Comparison of ENCODE assay signal across 15 cellular contexts in genomic region chr4:6692379-6692778, GRCh38. TPM values are rescaled to one million over a fixed set of nuclear protein-coding genes. Genes with fewer than 3 reads are reported as not detected.
DNase-seq lines count a peak whose midpoint lies in the region; ATAC-seq and TF ChIP-seq lines count a peak whose summit lies in the region.
"Had no signal": no experiment of that assay in that cellular context is flagged by ENCODE, and none has a peak within 500 bp of the region (broad histone marks: within the 10 kb centered on the region; RNA-seq: fewer than 3 reads in every experiment).

No MANE protein-coding gene starts in this region.

- no peak overlapping the region for H3K4me2 ChIP-seq in hepatocyte

- H3K9me3 ChIP-seq in hepatocyte (ENCODE audit: low read depth): no peaks in the 10 kb centered on the region
- H3K9me3 ChIP-seq: left ventricle myocardium inferior, thoracic aorta had no signal

- peak overlapping the region; percentile 73 for H3K27ac Mint-ChIP-seq in activated CD8-positive, alpha-beta memory T cell treated with anti-CD3 and anti-CD28 coated beads, Interleukin-2, amount 10 ng/mL, durations not matched to agents 7 days and 5 days
- peak overlapping the region; percentile 94 to 95 for H3K27ac Mint-ChIP-seq in T-cell
- H3K27ac Mint-ChIP-seq in stimulated activated naive B cell treated with anti-CD40 and anti-IgM and Interleukin-4, amounts not matched to agents 10 μg/mL and 1 μg/mL and 100 μg/mL, for 72 hours: peak overlapping the region; percentile 53

- TF ChIP-seq CTCF in hepatocyte (IDR thresholded peaks at IDR 0.05; ENCODE audit: poor library complexity): no peak

- H3K4me3 Mint-ChIP-seq in activated CD8-positive, alpha-beta memory T cell treated with anti-CD3 and anti-CD28 coated beads, Interleukin-2, amount 10 ng/mL, durations not matched to agents 7 days and 5 days: no peak overlapping the region
- peak overlapping the region in 1 of 3 donors; percentile 54 for H3K4me3 Mint-ChIP-seq in T-cell
- H3K4me3 Mint-ChIP-seq in stimulated activated naive B cell treated with anti-CD40 and anti-IgM and Interleukin-4, amounts not matched to agents 10 μg/mL and 1 μg/mL and 100 μg/mL, for 72 hours: no peak overlapping the region
- H3K4me3 Mint-ChIP-seq: activated naive CD4-positive, alpha-beta T cell treated with anti-CD3 and anti-CD28 coated beads, Interleukin-2, amount 50 U/mL, for 24 hours had no signal

- H3K36me3 Mint-ChIP-seq in activated CD8-positive, alpha-beta memory T cell treated with anti-CD3 and anti-CD28 coated beads, Interleukin-2, amount 10 ng/mL, durations not matched to agents 7 days and 5 days: peaks cover 10% of the 10 kb centered on the region
- peaks cover 2% of the 10 kb centered on the region for H3K36me3 Mint-ChIP-seq in T-cell
- peaks cover 7 to 14% of the 10 kb centered on the region in 2 donors for H3K36me3 Mint-ChIP-seq in stimulated activated naive B cell treated with anti-CD40 and anti-IgM and Interleukin-4, amounts not matched to agents 10 μg/mL and 1 μg/mL and 100 μg/mL, for 72 hours
- H3K36me3 Mint-ChIP-seq: activated naive CD4-positive, alpha-beta T cell treated with anti-CD3 and anti-CD28 coated beads, Interleukin-2, amount 50 U/mL, for 24 hours had no signal

- H3K4me3 ChIP-seq in hepatocyte: no peak overlapping the region
- H3K4me3 ChIP-seq: left ventricle myocardium inferior, thoracic aorta had no signal

- H4K20me1 ChIP-seq in hepatocyte (ENCODE audit: insufficient read depth, poor library complexity, severe bottlenecking): no peaks in the 10 kb centered on the region

- POLR2A ChIA-PET in T-cell (lab: Charles Lee): interaction anchor here in 1 of 2 donors (0.8 kb wide), 1 partner anchor 14 kb away, joined by 3 read pairs; no protein-coding TSS in a partner anchor

- WGBS in hepatocyte (ENCODE audit: low lambda C conversion rate, missing lambda C conversion rate): 75% methylated on average over 8 of the region's 8 CpGs

- no peak overlapping the region for H2AFZ ChIP-seq in hepatocyte

- H3K9me2 ChIP-seq in hepatocyte (replicated peaks; ENCODE audit: insufficient read depth): no peaks in the 10 kb centered on the region

- no peak for DNase-seq in activated CD8-positive, alpha-beta memory T cell treated with anti-CD3 and anti-CD28 coated beads, Interleukin-2, amount 10 ng/mL, durations not matched to agents 7 days and 5 days
- no peak for DNase-seq in activated CD8-positive, alpha-beta memory T cell treated with anti-CD3 and anti-CD28 coated beads, Interleukin-2, amount 50 U/mL, for 48 hours
- DNase-seq in T-cell: no peak
- no peak for DNase-seq in hepatocyte (ENCODE audit: low spot score)
- no peak for DNase-seq in stimulated activated naive B cell treated with anti-CD40 and anti-IgM and Interleukin-4, amounts not matched to agents 10 μg/mL and 1 μg/mL and 100 μg/mL, for 72 hours
- no peak for DNase-seq in NCI-H146 (lab: John Stamatoyannopoulos, UW)
- DNase-seq: activated CD4-positive, alpha-beta T cell treated with anti-CD3 and anti-CD28 coated beads, Interleukin-2, amount 50 U/mL, for 1 hour; erythroblast; hypothalamus; left ventricle myocardium inferior; NCI-H1105 treated with DMSO at 0.1 percent for 48 hours had no signal

- H3K27me3 ChIP-seq in hepatocyte: no peaks in the 10 kb centered on the region

- peak overlapping the region; percentile 96 for H3K27ac ChIP-seq in hepatocyte
- H3K27ac ChIP-seq: left ventricle myocardium inferior, thoracic aorta had no signal

- CTCF ChIA-PET in activated CD8-positive, alpha-beta memory T cell treated with anti-CD3 and anti-CD28 coated beads, Interleukin-2, amount 10 ng/mL, durations not matched to agents 7 days and 5 days (lab: Charles Lee): interaction anchor here (3.7 kb wide), 1 partner anchor 11 kb away, joined by 33 read pairs; no protein-coding TSS in a partner anchor
- CTCF ChIA-PET in T-cell (lab: Charles Lee): interaction anchor here (0.6 to 1.5 kb wide), 2 partner anchors 17 to 157 kb away, joined by 3 read pairs; no protein-coding TSS in a partner anchor

- no peaks in the 10 kb centered on the region for H3K9me3 Mint-ChIP-seq in activated CD8-positive, alpha-beta memory T cell treated with anti-CD3 and anti-CD28 coated beads, Interleukin-2, amount 10 ng/mL, durations not matched to agents 7 days and 5 days (ENCODE audit: low read depth)
- H3K9me3 Mint-ChIP-seq in T-cell: no peaks in the 10 kb centered on the region
- H3K9me3 Mint-ChIP-seq in stimulated activated naive B cell treated with anti-CD40 and anti-IgM and Interleukin-4, amounts not matched to agents 10 μg/mL and 1 μg/mL and 100 μg/mL, for 72 hours: no peaks in the 10 kb centered on the region
- H3K9me3 Mint-ChIP-seq: activated naive CD4-positive, alpha-beta T cell treated with anti-CD3 and anti-CD28 coated beads, Interleukin-2, amount 50 U/mL, for 24 hours had no signal

- H3K4me1 Mint-ChIP-seq in activated CD8-positive, alpha-beta memory T cell treated with anti-CD3 and anti-CD28 coated beads, Interleukin-2, amount 10 ng/mL, durations not matched to agents 7 days and 5 days: peaks cover 91% of the 10 kb centered on the region
- peaks cover 86 to 92% (median 92%) of the 10 kb centered on the region in 3 donors for H3K4me1 Mint-ChIP-seq in T-cell
- peaks cover 23 to 34% of the 10 kb centered on the region in 2 donors for H3K4me1 Mint-ChIP-seq in stimulated activated naive B cell treated with anti-CD40 and anti-IgM and Interleukin-4, amounts not matched to agents 10 μg/mL and 1 μg/mL and 100 μg/mL, for 72 hours

- H3K79me2 ChIP-seq in hepatocyte: peaks cover 23% of the 10 kb centered on the region

- H3K27me3 Mint-ChIP-seq in activated CD8-positive, alpha-beta memory T cell treated with anti-CD3 and anti-CD28 coated beads, Interleukin-2, amount 10 ng/mL, durations not matched to agents 7 days and 5 days: no peaks in the 10 kb centered on the region
- no peaks in the 10 kb centered on the region for H3K27me3 Mint-ChIP-seq in T-cell
- peaks cover 7 to 34% of the 10 kb centered on the region in 2 donors for H3K27me3 Mint-ChIP-seq in stimulated activated naive B cell treated with anti-CD40 and anti-IgM and Interleukin-4, amounts not matched to agents 10 μg/mL and 1 μg/mL and 100 μg/mL, for 72 hours
- H3K27me3 Mint-ChIP-seq: activated naive CD4-positive, alpha-beta T cell treated with anti-CD3 and anti-CD28 coated beads, Interleukin-2, amount 50 U/mL, for 24 hours had no signal

- H3K4me1 ChIP-seq in hepatocyte (ENCODE audit: insufficient read depth): peaks cover 63% of the 10 kb centered on the region

- ATAC-seq in activated CD8-positive, alpha-beta memory T cell treated with anti-CD3 and anti-CD28 coated beads, Interleukin-2, amount 10 ng/mL, durations not matched to agents 7 days and 5 days: no peak
- ATAC-seq in T-cell (replicated peaks in 1 of 4) (no peak), HG02610 (IDR thresholded peaks at IDR 0.05; ENCODE audit: unreplicated experiment) (no peak)
- ATAC-seq in stimulated activated naive B cell treated with anti-CD40 and anti-IgM and Interleukin-4, amounts not matched to agents 10 μg/mL and 1 μg/mL and 100 μg/mL, for 72 hours (replicated peaks): no peak
- ATAC-seq in activated CD4-positive, CD25-positive, alpha-beta regulatory T cell treated with anti-CD3 and anti-CD28 coated beads, Interleukin-2, amount 50 U/mL, for 24 hours: no peak

- no peaks in the 10 kb centered on the region for H3K36me3 ChIP-seq in hepatocyte (replicated peaks; ENCODE audit: insufficient read depth, low read depth)
- H3K36me3 ChIP-seq: left ventricle myocardium inferior, thoracic aorta had no signal

RNA-seq across cellular contexts. Expression of gene S100P, which starts 1.3 kb away (rescaled TPM):
- 1 to 10 TPM; 1.3 to 5.6 TPM for total RNA-seq in activated CD8-positive, alpha-beta memory T cell treated with anti-CD3 and anti-CD28 coated beads, Interleukin-2, amount 10 ng/mL, durations not matched to agents 7 days and 5 days
- total RNA-seq in T-cell (1 to 10 TPM in 3 of 5 donors, under 1 TPM in 1, not detected in 1; 0.70 to 3.8 (median 1.9) TPM), hepatocyte (9.2 and 36.6 TPM in 2 replicates)
- polyA plus RNA-seq in hepatocyte: 51.6 and 99.1 TPM in 2 replicates
- total RNA-seq: left ventricle myocardium inferior had no signal

RNA-seq across cellular contexts. Expression of gene MRFAP1L1, which starts 17.3 kb away (rescaled TPM):
- total RNA-seq in activated CD8-positive, alpha-beta memory T cell treated with anti-CD3 and anti-CD28 coated beads, Interleukin-2, amount 10 ng/mL, durations not matched to agents 7 days and 5 days: 10 to 100 TPM; 60.7 to 61.9 TPM
- total RNA-seq in T-cell (100 to 1,000 TPM in 3 of 5 donors, 10 to 100 TPM in 2; 28.8 to 121 (median 112) TPM), hepatocyte (84.9 and 86.4 TPM in 2 replicates)
- polyA plus RNA-seq in hepatocyte: 55.1 and 60.8 TPM in 2 replicates

RNA-seq across cellular contexts. Expression of gene BLOC1S4, which starts 23.6 kb away (rescaled TPM):
- total RNA-seq in activated CD8-positive, alpha-beta memory T cell treated with anti-CD3 and anti-CD28 coated beads, Interleukin-2, amount 10 ng/mL, durations not matched to agents 7 days and 5 days: 10 to 100 TPM; 21.8 to 22.3 TPM
- 10 to 100 TPM; 20.7 to 41.9 (median 36.6) TPM for total RNA-seq in T-cell
- 29.4 and 33.3 TPM in 2 replicates for total RNA-seq in hepatocyte
- 50.1 and 60.0 TPM in 2 replicates for polyA plus RNA-seq in hepatocyte

RNA-seq across cellular contexts. Expression of gene MRFAP1, which starts 51.9 kb away (rescaled TPM):
- 100 to 1,000 TPM; 109 to 122 TPM for total RNA-seq in activated CD8-positive, alpha-beta memory T cell treated with anti-CD3 and anti-CD28 coated beads, Interleukin-2, amount 10 ng/mL, durations not matched to agents 7 days and 5 days
- total RNA-seq in T-cell (100 to 1,000 TPM; 138 to 169 (median 138) TPM), hepatocyte (221 and 238 TPM in 2 replicates)
- polyA plus RNA-seq in hepatocyte: 225 and 256 TPM in 2 replicates
